ENCODE assay signal across 24 cellular contexts in genomic region chr7:85602196-85602595, GRCh38.
DNase-seq lines count a peak whose midpoint lies in the region; ATAC-seq and TF ChIP-seq lines count a peak whose summit lies in the region.
"Had no signal": no experiment of that assay in that cellular context is flagged by ENCODE, and none has a peak within 500 bp of the region (broad histone marks: within the 10 kb centered on the region; RNA-seq: fewer than 3 reads in every experiment).

No MANE protein-coding gene starts in this region.

- H3K27ac ChIP-seq in tibial artery, result no peak overlapping the region
- H3K27ac ChIP-seq: ascending aorta, esophagus squamous epithelium, hepatocyte, left ventricle myocardium inferior, parathyroid adenoma, right lobe of liver had no signal

- H3K36me3 ChIP-seq in adipocyte (ENCODE audit: control insufficient read depth, insufficient read depth, low read length, severe bottlenecking) (no peaks in the 10 kb centered on the region), tibial artery (no peaks in the 10 kb centered on the region)
- H3K36me3 ChIP-seq: ascending aorta, BE2C, esophagus squamous epithelium, left ventricle myocardium inferior, MG63, right lobe of liver had no signal

- no peak overlapping the region for H3K4me3 ChIP-seq in adipocyte (ENCODE audit: low read length)
- no peak overlapping the region for H3K4me3 ChIP-seq in tibial artery
- H3K4me3 ChIP-seq: ascending aorta, esophagus squamous epithelium, hepatocyte, left ventricle myocardium inferior, MG63, right lobe of liver had no signal

- ATAC-seq in HG03520 (IDR thresholded peaks at IDR 0.05; ENCODE audit: unreplicated experiment) (no peak), left lobe of liver (no peak)
- ATAC-seq: activated naive CD4-positive, alpha-beta T cell treated with anti-CD3 and anti-CD28 coated beads, Interleukin-2, amount 50 U/mL, for 72 hours; effector memory CD8-positive, alpha-beta T cell; natural killer cell; right lobe of liver; Right ventricle myocardium inferior had no signal

- no peaks in the 10 kb centered on the region for H3K27me3 ChIP-seq in adipocyte (replicated peaks; ENCODE audit: control insufficient read depth, insufficient read depth, low read length)
- no peaks in the 10 kb centered on the region for H3K27me3 ChIP-seq in tibial artery
- H3K27me3 ChIP-seq: ascending aorta, BE2C, esophagus squamous epithelium, hepatocyte, MG63, right lobe of liver had no signal

- DNase-seq in COLO829 (ENCODE audit: low spot score), result peak; percentile 17
- DNase-seq in NCI-H1092 treated with DMSO at 0.1 percent for 48 hours (lab: John Stamatoyannopoulos, UW), result peak; percentile 53
- peak; percentile 60 for DNase-seq in adipocyte (ENCODE audit: low read depth)
- peak; percentile 66 for DNase-seq in fibroblast of peridontal ligament (ENCODE audit: extremely low read depth)
- no peak for DNase-seq in GM20000 (ENCODE audit: low spot score)
- DNase-seq in left lobe of liver (ENCODE audit: low spot score), result no peak
- no peak for DNase-seq in tibial artery
- DNase-seq: BE2C; effector memory CD8-positive, alpha-beta T cell; esophagus squamous epithelium; immature natural killer cell; left ventricle myocardium inferior; MG63; midbrain; natural killer cell; NCI-H2227 treated with DMSO at 0.1 percent for 48 hours; NCI-H82; right lobe of liver had no signal

- H3K9me3 ChIP-seq in adipocyte (ENCODE audit: control insufficient read depth, low read length) (no peaks in the 10 kb centered on the region), tibial artery (no peaks in the 10 kb centered on the region)
- H3K9me3 ChIP-seq: ascending aorta, BE2C, esophagus squamous epithelium, MG63, right lobe of liver had no signal

- intact Hi-C loops in tibial artery (cut with DNase I; ENCODE audit: low total_unique reads), result no loop called here

- TF ChIP-seq CTCF in GM20000 (IDR thresholded peaks at IDR 0.05; ENCODE audit: extremely low read depth, missing control alignments), result no peak
- no peak for TF ChIP-seq CTCF in tibial artery (IDR thresholded peaks at IDR 0.05)

- no peaks in the 10 kb centered on the region for H3K4me1 ChIP-seq in adipocyte (ENCODE audit: control insufficient read depth, insufficient read depth, low read length)
- no peaks in the 10 kb centered on the region for H3K4me1 ChIP-seq in tibial artery
- H3K4me1 ChIP-seq: ascending aorta, esophagus squamous epithelium, left ventricle myocardium inferior, parathyroid adenoma, right lobe of liver had no signal

- H3K9ac ChIP-seq in adipocyte (ENCODE audit: low read length), result no peak overlapping the region
- H3K9ac ChIP-seq: parathyroid adenoma had no signal

Comparison
In these comparisons a context has a peak if more than half of its experiments do, and no peak if none do; other contexts are left out.
1. DNase-seq: peak in COLO829 (single experiment), NCI-H1092 treated with DMSO at 0.1 percent for 48 hours (single experiment), adipocyte (single experiment) and fibroblast of peridontal ligament (single experiment); none in GM20000 (single experiment), left lobe of liver (single experiment) and tibial artery (0 of 2).